In the genomic region with DNA sequence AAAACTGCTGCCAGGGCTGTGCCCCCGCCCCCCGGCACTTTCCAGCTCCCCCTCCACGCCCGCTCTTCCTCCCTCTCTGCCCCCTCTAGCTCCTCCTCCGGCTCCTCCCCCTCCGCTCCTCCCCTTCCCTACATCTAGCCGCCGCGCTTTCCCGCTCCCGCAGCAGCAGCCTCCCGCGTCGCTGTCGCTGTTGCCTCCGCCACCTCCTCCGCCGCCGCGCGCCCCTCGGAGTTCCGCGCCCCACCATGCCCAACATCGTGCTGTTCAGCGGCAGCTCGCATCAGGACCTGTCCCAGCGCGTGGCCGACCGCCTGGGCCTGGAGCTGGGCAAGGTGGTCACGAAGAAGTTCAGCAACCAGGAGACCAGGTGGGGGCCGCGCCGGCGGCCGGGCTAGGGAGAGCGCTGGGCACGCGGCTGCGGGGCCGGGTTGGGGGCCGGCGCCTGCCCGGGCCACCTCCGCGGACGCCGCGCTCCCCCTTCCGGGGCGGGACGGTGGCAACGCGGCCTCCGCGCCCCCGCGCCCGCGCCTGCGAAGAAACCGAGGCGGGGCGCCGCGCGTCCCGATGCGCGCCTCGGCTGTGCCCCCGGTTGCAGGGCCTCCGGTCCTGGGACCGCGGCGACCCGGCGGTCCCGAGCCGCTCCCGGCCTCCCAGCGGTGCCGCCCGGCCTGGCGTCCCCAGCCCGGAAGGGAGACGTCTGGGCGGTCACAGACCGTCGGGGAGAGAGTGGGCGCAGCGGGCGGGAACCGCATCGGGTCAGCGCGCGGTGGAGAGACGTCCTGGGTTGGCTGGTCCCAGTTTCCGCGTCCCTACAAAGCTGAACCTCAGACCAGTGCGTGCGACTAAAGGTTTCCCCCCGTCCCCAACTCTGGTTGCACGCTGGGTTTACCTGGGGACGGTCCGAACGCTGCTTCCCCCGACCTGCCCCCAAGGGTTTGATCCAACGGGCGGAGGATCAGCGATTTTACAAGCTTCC, we compare ENCODE assay signal across 1 cellular context.
TF ChIP-seq lines count a peak whose summit lies in the region.

Gene PRPS2, plus strand, starts transcription at position 160 of the 976 bp plus-strand sequence. Its CDS starts 86 bp downstream, at position 246.

TF ChIP-seq in K562, 482 proteins besides CTCF, POLR2A, EP300 and RAD21 (continued from another document and continues in another):
- TF ChIP-seq, protein P1, sequence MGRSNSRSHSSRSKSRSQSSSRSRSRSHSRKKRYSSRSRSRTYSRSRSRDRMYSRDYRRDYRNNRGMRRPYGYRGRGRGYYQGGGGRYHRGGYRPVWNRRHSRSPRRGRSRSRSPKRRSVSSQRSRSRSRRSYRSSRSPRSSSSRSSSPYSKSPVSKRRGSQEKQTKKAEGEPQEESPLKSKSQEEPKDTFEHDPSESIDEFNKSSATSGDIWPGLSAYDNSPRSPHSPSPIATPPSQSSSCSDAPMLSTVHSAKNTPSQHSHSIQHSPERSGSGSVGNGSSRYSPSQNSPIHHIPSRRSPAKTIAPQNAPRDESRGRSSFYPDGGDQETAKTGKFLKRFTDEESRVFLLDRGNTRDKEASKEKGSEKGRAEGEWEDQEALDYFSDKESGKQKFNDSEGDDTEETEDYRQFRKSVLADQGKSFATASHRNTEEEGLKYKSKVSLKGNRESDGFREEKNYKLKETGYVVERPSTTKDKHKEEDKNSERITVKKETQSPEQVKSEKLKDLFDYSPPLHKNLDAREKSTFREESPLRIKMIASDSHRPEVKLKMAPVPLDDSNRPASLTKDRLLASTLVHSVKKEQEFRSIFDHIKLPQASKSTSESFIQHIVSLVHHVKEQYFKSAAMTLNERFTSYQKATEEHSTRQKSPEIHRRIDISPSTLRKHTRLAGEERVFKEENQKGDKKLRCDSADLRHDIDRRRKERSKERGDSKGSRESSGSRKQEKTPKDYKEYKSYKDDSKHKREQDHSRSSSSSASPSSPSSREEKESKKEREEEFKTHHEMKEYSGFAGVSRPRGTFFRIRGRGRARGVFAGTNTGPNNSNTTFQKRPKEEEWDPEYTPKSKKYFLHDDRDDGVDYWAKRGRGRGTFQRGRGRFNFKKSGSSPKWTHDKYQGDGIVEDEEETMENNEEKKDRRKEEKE (IDR thresholded peaks at IDR 0.05; ENCODE audit: borderline replicate concordance in 1 of 2, control insufficient read depth in 1 of 2, low read depth in 2 of 2, low read length in 1 of 2) = no peak
- TF ChIP-seq PRPF4 (IDR thresholded peaks at IDR 0.05; ENCODE audit: insufficient read depth, low read depth, low read length, poor library complexity, severe bottlenecking) = no peak
- TF ChIP-seq SPI1 (IDR thresholded peaks at IDR 0.05; ENCODE audit: borderline replicate concordance, low read depth, low read length) = 0 out of 2 replicates have a peak, but pooled peaks have one; percentile 3
- TF ChIP-seq JUND (IDR thresholded peaks at IDR 0.05; ENCODE audit: borderline replicate concordance, low read depth, low read length) = no peak
- TF ChIP-seq JUND (tag; IDR thresholded peaks at IDR 0.05; ENCODE audit: borderline replicate concordance, low read depth, low read length) = no peak
- TF ChIP-seq SMARCB1 (IDR thresholded peaks at IDR 0.05; ENCODE audit: insufficient read length, low read depth) = no peak
- no peak for TF ChIP-seq SRSF3 (IDR thresholded peaks at IDR 0.05; ENCODE audit: insufficient read depth, low read length)
- TF ChIP-seq KDM5B (IDR thresholded peaks at IDR 0.05; ENCODE audit: insufficient replicate concordance, low read depth, low read length) = peak; percentile 48
- TF ChIP-seq FOS (IDR thresholded peaks at IDR 0.05; ENCODE audit: extremely low read depth, insufficient read length) = no peak
- no peak for TF ChIP-seq ZNF224 (CRISPR knock-in tag; IDR thresholded peaks at IDR 0.05)
- no peak for TF ChIP-seq RERE (CRISPR knock-in tag; IDR thresholded peaks at IDR 0.05; ENCODE audit: borderline replicate concordance)
- TF ChIP-seq MBD1 (CRISPR knock-in tag; IDR thresholded peaks at IDR 0.05) = no peak
- no peak for TF ChIP-seq FOXA3 (CRISPR knock-in tag; conservative IDR thresholded peaks at IDR 0.05 in 1 of 2, IDR thresholded peaks at IDR 0.05 in 1 of 2)
- TF ChIP-seq KDM2B (CRISPR knock-in tag; IDR thresholded peaks at IDR 0.05) = no peak
- no peak for TF ChIP-seq ZNF347 (CRISPR knock-in tag; IDR thresholded peaks at IDR 0.05; ENCODE audit: low read depth)
- TF ChIP-seq RFX7 (CRISPR knock-in tag; IDR thresholded peaks at IDR 0.05) = no peak
- TF ChIP-seq GTF2A2 (tag; IDR thresholded peaks at IDR 0.05) = no peak
- TF ChIP-seq, protein P2, sequence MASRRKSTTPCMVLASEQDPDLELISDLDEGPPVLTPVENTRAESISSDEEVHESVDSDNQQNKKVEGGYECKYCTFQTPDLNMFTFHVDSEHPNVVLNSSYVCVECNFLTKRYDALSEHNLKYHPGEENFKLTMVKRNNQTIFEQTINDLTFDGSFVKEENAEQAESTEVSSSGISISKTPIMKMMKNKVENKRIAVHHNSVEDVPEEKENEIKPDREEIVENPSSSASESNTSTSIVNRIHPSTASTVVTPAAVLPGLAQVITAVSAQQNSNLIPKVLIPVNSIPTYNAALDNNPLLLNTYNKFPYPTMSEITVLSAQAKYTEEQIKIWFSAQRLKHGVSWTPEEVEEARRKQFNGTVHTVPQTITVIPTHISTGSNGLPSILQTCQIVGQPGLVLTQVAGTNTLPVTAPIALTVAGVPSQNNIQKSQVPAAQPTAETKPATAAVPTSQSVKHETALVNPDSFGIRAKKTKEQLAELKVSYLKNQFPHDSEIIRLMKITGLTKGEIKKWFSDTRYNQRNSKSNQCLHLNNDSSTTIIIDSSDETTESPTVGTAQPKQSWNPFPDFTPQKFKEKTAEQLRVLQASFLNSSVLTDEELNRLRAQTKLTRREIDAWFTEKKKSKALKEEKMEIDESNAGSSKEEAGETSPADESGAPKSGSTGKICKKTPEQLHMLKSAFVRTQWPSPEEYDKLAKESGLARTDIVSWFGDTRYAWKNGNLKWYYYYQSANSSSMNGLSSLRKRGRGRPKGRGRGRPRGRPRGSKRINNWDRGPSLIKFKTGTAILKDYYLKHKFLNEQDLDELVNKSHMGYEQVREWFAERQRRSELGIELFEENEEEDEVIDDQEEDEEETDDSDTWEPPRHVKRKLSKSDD (conservative IDR thresholded peaks at IDR 0.05; ENCODE audit: low read length) = no peak
- TF ChIP-seq, protein P3, sequence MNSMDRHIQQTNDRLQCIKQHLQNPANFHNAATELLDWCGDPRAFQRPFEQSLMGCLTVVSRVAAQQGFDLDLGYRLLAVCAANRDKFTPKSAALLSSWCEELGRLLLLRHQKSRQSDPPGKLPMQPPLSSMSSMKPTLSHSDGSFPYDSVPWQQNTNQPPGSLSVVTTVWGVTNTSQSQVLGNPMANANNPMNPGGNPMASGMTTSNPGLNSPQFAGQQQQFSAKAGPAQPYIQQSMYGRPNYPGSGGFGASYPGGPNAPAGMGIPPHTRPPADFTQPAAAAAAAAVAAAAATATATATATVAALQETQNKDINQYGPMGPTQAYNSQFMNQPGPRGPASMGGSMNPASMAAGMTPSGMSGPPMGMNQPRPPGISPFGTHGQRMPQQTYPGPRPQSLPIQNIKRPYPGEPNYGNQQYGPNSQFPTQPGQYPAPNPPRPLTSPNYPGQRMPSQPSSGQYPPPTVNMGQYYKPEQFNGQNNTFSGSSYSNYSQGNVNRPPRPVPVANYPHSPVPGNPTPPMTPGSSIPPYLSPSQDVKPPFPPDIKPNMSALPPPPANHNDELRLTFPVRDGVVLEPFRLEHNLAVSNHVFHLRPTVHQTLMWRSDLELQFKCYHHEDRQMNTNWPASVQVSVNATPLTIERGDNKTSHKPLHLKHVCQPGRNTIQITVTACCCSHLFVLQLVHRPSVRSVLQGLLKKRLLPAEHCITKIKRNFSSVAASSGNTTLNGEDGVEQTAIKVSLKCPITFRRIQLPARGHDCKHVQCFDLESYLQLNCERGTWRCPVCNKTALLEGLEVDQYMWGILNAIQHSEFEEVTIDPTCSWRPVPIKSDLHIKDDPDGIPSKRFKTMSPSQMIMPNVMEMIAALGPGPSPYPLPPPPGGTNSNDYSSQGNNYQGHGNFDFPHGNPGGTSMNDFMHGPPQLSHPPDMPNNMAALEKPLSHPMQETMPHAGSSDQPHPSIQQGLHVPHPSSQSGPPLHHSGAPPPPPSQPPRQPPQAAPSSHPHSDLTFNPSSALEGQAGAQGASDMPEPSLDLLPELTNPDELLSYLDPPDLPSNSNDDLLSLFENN (IDR thresholded peaks at IDR 0.05; ENCODE audit: low read depth in 2 of 2, low read length in 2 of 2) = no peak
- peak; percentile 71; the same call in 1 of the 2 replicates for TF ChIP-seq EP400 (IDR thresholded peaks at IDR 0.05)
- TF ChIP-seq LCOR (CRISPR knock-in tag; IDR thresholded peaks at IDR 0.05) = no peak
- peak; percentile 76; the same call in 1 of the 2 replicates for TF ChIP-seq PHF8 (IDR thresholded peaks at IDR 0.05; ENCODE audit: borderline replicate concordance, low read length)
- TF ChIP-seq ZNF175 (CRISPR knock-in tag; IDR thresholded peaks at IDR 0.05; ENCODE audit: low read depth) = no peak
- no peak for TF ChIP-seq ZNF133 (CRISPR knock-in tag; IDR thresholded peaks at IDR 0.05)
- TF ChIP-seq, protein P4, sequence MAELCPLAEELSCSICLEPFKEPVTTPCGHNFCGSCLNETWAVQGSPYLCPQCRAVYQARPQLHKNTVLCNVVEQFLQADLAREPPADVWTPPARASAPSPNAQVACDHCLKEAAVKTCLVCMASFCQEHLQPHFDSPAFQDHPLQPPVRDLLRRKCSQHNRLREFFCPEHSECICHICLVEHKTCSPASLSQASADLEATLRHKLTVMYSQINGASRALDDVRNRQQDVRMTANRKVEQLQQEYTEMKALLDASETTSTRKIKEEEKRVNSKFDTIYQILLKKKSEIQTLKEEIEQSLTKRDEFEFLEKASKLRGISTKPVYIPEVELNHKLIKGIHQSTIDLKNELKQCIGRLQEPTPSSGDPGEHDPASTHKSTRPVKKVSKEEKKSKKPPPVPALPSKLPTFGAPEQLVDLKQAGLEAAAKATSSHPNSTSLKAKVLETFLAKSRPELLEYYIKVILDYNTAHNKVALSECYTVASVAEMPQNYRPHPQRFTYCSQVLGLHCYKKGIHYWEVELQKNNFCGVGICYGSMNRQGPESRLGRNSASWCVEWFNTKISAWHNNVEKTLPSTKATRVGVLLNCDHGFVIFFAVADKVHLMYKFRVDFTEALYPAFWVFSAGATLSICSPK (IDR thresholded peaks at IDR 0.05; ENCODE audit: borderline replicate concordance) = no peak
- no peak for TF ChIP-seq NEUROD1 (IDR thresholded peaks at IDR 0.05; ENCODE audit: borderline replicate concordance, low read depth, low read length, partially characterized antibody)
- TF ChIP-seq ARID3A (IDR thresholded peaks at IDR 0.05; ENCODE audit: borderline replicate concordance, low read depth, low read length) = no peak
- no peak for TF ChIP-seq HDAC8 (tag; IDR thresholded peaks at IDR 0.05)
- no peak for TF ChIP-seq RBM39 (optimal IDR thresholded peaks at IDR 0.05; ENCODE audit: low read depth, low read length)
- TF ChIP-seq CTBP1 (IDR thresholded peaks at IDR 0.05; ENCODE audit: borderline replicate concordance) = no peak
